9 cellular contexts compared by ENCODE assay signal in the genomic region with DNA sequence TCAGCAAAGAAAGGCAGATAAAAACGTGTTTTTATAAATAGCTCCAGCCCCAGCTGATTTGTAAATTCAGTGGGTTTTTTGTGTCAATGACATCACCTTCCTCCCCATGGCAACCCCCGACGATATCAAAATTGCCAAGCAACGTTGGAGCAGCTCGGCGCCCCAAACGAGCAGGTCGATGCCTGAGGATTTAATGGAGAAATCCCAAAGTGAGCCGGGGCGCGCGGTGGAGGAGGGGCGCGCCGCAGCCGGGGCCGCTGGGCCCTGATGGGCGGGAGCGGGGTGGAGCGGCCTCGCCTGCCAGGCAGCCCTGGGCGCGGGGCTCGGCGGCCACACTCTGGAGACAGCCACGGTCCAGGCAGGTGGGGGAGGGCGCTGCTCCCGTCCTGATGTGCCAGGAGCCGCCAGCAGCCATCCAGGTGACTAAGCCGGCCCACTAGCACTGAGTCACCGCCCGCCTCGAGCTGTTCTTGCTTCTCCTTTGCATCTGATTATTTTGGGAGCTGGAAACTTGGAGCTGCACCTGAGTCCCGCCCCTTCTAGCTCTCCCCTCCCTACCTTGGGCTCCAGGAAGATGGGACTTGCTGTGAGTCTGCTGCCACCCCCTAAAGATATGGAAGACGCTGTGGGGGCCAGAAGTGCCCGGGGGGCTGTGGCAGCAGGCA. TPM values are rescaled to one million over a fixed set of nuclear protein-coding genes. Genes with fewer than 3 reads are reported as not detected.
DNase-seq lines count a peak whose midpoint lies in the region; ATAC-seq and TF ChIP-seq lines count a peak whose summit lies in the region.
"Had no signal": no experiment of that assay in that cellular context is flagged by ENCODE, and none has a peak within 500 bp of the region (broad histone marks: within the 10 kb centered on the region; RNA-seq: fewer than 3 reads in every experiment).

A gene (plus strand): TSS at position 137 of the 665 bp plus-strand sequence. CDS start 25,723 bp downstream, outside the sequence.

- ATAC-seq in HG03565 (IDR thresholded peaks at IDR 0.05; ENCODE audit: unreplicated experiment), result no peak

- H3K27ac ChIP-seq in temporal lobe (ENCODE audit: low read depth, low read length), result peak within 1 kb of the TSS; percentile 80

- peaks cover 24% of the 10 kb centered on the region for H3K27me3 ChIP-seq in mucosa of stomach (ENCODE audit: control insufficient read depth, insufficient read depth, low read length)

- H3K4me3 ChIP-seq in WI38 (ENCODE audit: low read depth, low read length) (peak within 1 kb of the TSS; percentile 47), epithelial cell of proximal tubule (ENCODE audit: low read depth, low read length) (peak within 1 kb of the TSS; percentile 36), mucosa of stomach (ENCODE audit: low read length) (peak within 1 kb of the TSS; percentile 10)

- peaks cover 14% of the 10 kb centered on the region for H3K4me1 ChIP-seq in mucosa of stomach (ENCODE audit: control insufficient read depth, insufficient read depth, low read length)

- TF ChIP-seq CTCF in WI38 (IDR thresholded peaks at IDR 0.05; ENCODE audit: low read depth, low read length) (no peak), epithelial cell of proximal tubule (conservative IDR thresholded peaks at IDR 0.05; ENCODE audit: low read depth, low read length) (no peak)

- H3K36me3 ChIP-seq in mucosa of stomach (ENCODE audit: control insufficient read depth, insufficient read depth, low read length), result no peaks in the 10 kb centered on the region

- H3K9me3 ChIP-seq in mucosa of stomach (ENCODE audit: control insufficient read depth, low read length), result no peaks in the 10 kb centered on the region

- H3K9ac ChIP-seq in mucosa of stomach (ENCODE audit: low read length), result peak within 1 kb of the TSS; percentile 64

- DNase-seq in DMS79 treated with DMSO at 0.1 percent for 48 hours (lab: John Stamatoyannopoulos, UW) (peak; percentile 43), LHCN-M2 (ENCODE audit: low read depth) (peak; percentile 23), epithelial cell of proximal tubule (ENCODE audit: low read depth) (no peak)
- no peak for DNase-seq in NK-92 treated with Interleukin-12 subunit alpha and Interleukin-12 subunit beta, amount 100 ng/mL, for 24 hours (lab: John Stamatoyannopoulos, UW)

RNA-seq across cellular contexts. Expression of the gene that starts here (rescaled TPM):
- total RNA-seq in LHCN-M2 (2014; rRNA removed) (under 0.01 TPM in 1 of 2 replicates, not detected in the other), epithelial cell of proximal tubule (4.5 and 7.1 TPM in 2 replicates), temporal lobe (14.3 TPM)
- not detected for polyA plus RNA-seq in LHCN-M2 (2012)
- total RNA-seq: SK-MEL-5 had no signal

Comparison
In these comparisons a context has a peak if more than half of its experiments do, and no peak if none do; other contexts are left out.
1. Peak in DNase-seq in LHCN-M2; RNA of the gene not detected or under 1 TPM.